Comparison of ENCODE assay signal across 9 cellular contexts in genomic region chr9:86854898-86855523, GRCh38.
DNase-seq lines count a peak whose midpoint lies in the region; ATAC-seq and TF ChIP-seq lines count a peak whose summit lies in the region.
"Had no signal": no experiment of that assay in that cellular context is flagged by ENCODE, and none has a peak within 500 bp of the region (broad histone marks: within the 10 kb centered on the region; RNA-seq: fewer than 3 reads in every experiment).

No MANE protein-coding gene starts in this region.

- H3K27me3 ChIP-seq in H7 (ENCODE audit: control insufficient read depth, insufficient read depth, low read length), result no peaks in the 10 kb centered on the region

- POLR2A ChIA-PET in activated CD8-positive, alpha-beta T cell treated with anti-CD3 and anti-CD28 coated beads, Interleukin-2, amount 10 ng/mL, durations not matched to agents 7 days and 5 days (lab: Charles Lee), result no interaction called here

- TF ChIP-seq CTCF in fibroblast of pulmonary artery (IDR thresholded peaks at IDR 0.05; ENCODE audit: low read length, missing control alignments), result no peak

- H3K27ac Mint-ChIP-seq in activated CD8-positive, alpha-beta T cell treated with anti-CD3 and anti-CD28 coated beads, Interleukin-2, amount 10 ng/mL, durations not matched to agents 7 days and 5 days, result no peak overlapping the region

- no peaks in the 10 kb centered on the region for H3K36me3 ChIP-seq in H7 (replicated peaks; ENCODE audit: control insufficient read depth, insufficient read depth, low read length)

- H3K4me3 Mint-ChIP-seq in activated CD8-positive, alpha-beta T cell treated with anti-CD3 and anti-CD28 coated beads, Interleukin-2, amount 10 ng/mL, durations not matched to agents 7 days and 5 days, result no peak overlapping the region

- H3K4me1 Mint-ChIP-seq in activated CD8-positive, alpha-beta T cell treated with anti-CD3 and anti-CD28 coated beads, Interleukin-2, amount 10 ng/mL, durations not matched to agents 7 days and 5 days (ENCODE audit: low read depth), result no peaks in the 10 kb centered on the region

- CTCF ChIA-PET in activated CD8-positive, alpha-beta T cell treated with anti-CD3 and anti-CD28 coated beads, Interleukin-2, amount 10 ng/mL, durations not matched to agents 7 days and 5 days (lab: Charles Lee), result no interaction called here

- no peaks in the 10 kb centered on the region for H3K9me3 Mint-ChIP-seq in activated CD8-positive, alpha-beta T cell treated with anti-CD3 and anti-CD28 coated beads, Interleukin-2, amount 10 ng/mL, durations not matched to agents 7 days and 5 days (ENCODE audit: insufficient read depth)

- no peaks in the 10 kb centered on the region for H3K36me3 Mint-ChIP-seq in activated CD8-positive, alpha-beta T cell treated with anti-CD3 and anti-CD28 coated beads, Interleukin-2, amount 10 ng/mL, durations not matched to agents 7 days and 5 days (ENCODE audit: low read depth)

- no peak for ATAC-seq in activated CD8-positive, alpha-beta T cell treated with anti-CD3 and anti-CD28 coated beads, Interleukin-2, amount 10 ng/mL, durations not matched to agents 7 days and 5 days
- ATAC-seq in HG02610 (IDR thresholded peaks at IDR 0.05; ENCODE audit: unreplicated experiment), result no peak

- H3K4me3 ChIP-seq in H7 (ENCODE audit: insufficient read depth, low read depth, low read length), result no peak overlapping the region
- no peak overlapping the region for H3K4me3 ChIP-seq in fibroblast of pulmonary artery (replicated peaks; ENCODE audit: low read depth, low read length)
- H3K4me3 ChIP-seq: coronary artery had no signal

- peak; percentile 83 for DNase-seq in H7
- DNase-seq in NCI-H748 treated with DMSO at 0.1 percent for 48 hours (lab: John Stamatoyannopoulos, UW), result peak; percentile 42
- peak; percentile 83 for DNase-seq in fibroblast of pulmonary artery (ENCODE audit: low read depth)
- peak; percentile 91 for DNase-seq in renal cortical epithelial cell (ENCODE audit: low read depth)
- DNase-seq in GDM1 (lab: John Stamatoyannopoulos, UW), result no peak
- DNase-seq in activated CD8-positive, alpha-beta T cell treated with anti-CD3 and anti-CD28 coated beads, Interleukin-2, amount 10 ng/mL, durations not matched to agents 7 days and 5 days, result no peak
- DNase-seq in stimulated activated CD4-positive, alpha-beta T cell treated with anti-CD3 and anti-CD28 coated beads, Interleukin-4, amount 100 ng/mL, for 1 hour, result no peak

- peaks cover 3% of the 10 kb centered on the region for H3K27me3 Mint-ChIP-seq in activated CD8-positive, alpha-beta T cell treated with anti-CD3 and anti-CD28 coated beads, Interleukin-2, amount 10 ng/mL, durations not matched to agents 7 days and 5 days (ENCODE audit: low read depth)

Comparison
In these comparisons a context has a peak if more than half of its experiments do, and no peak if none do; other contexts are left out.
1. DNase-seq: peak in H7 (single experiment), NCI-H748 treated with DMSO at 0.1 percent for 48 hours (single experiment), fibroblast of pulmonary artery (single experiment) and renal cortical epithelial cell (single experiment); none in GDM1 (single experiment), activated CD8-positive, alpha-beta T cell treated with anti-CD3 and anti-CD28 coated beads, Interleukin-2, amount 10 ng/mL, durations not matched to agents 7 days and 5 days (single experiment) and stimulated activated CD4-positive, alpha-beta T cell treated with anti-CD3 and anti-CD28 coated beads, Interleukin-4, amount 100 ng/mL, for 1 hour (single experiment).